Comparison of ENCODE assay signal across 17 cellular contexts in the genomic region with DNA sequence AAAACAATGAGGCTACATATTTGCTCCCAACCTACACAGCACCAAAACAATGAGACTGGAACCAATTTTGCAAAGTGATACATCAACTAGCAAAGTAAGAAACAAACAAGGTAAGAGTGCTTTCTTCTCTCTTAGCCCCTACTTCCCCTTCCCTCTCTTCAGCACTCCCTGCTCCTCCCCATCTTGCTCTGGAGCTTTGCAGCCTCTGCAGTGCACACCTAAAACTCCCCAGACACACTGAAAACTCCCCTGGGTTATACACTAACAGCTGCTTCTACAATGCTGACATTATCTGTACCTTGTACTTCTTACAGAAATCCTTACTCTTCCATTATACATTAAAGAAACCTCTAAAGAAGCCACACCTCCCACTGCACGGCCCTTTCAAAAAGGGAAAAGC.
DNase-seq lines count a peak whose midpoint lies in the region; ATAC-seq and TF ChIP-seq lines count a peak whose summit lies in the region.
"Had no signal": no experiment of that assay in that cellular context is flagged by ENCODE, and none has a peak within 500 bp of the region (broad histone marks: within the 10 kb centered on the region; RNA-seq: fewer than 3 reads in every experiment).

No MANE protein-coding gene starts in this region.

- H3K4me1 Mint-ChIP-seq in activated naive CD8-positive, alpha-beta T cell treated with anti-CD3 and anti-CD28 coated beads, Interleukin-2, amount 50 U/mL, for 24 hours, result peaks cover 57% of the 10 kb centered on the region

- H3K23ac ChIP-seq in IMR-90 (ENCODE audit: low read depth, low read length), result peak overlapping the region; percentile 89; the same call in 1 of the 2 replicates

- no peak overlapping the region for H3K56ac ChIP-seq in IMR-90 (ENCODE audit: extremely low read depth, insufficient read depth, low read length)

- H2AK5ac ChIP-seq in IMR-90 (ENCODE audit: low read depth, low read length), result no peak overlapping the region

- peaks cover 0 to 66% of the 10 kb centered on the region in 2 experiments; a peak in 2 of 4 replicates for H3K79me1 ChIP-seq in IMR-90 (ENCODE audit: low read depth in 1 of 2, low read length in 2 of 2)

- H4K20me1 ChIP-seq in BLaER1 treated with 17β-estradiol and CSF1 and Interleukin-3, amounts not matched to agents 10 nM and 100 nM, result peaks cover 0 to 99% (median 9%) of the 10 kb centered on the region in 11 experiments; a peak in 12 of 22 replicates
- peaks cover 77% of the 10 kb centered on the region for H4K20me1 ChIP-seq in IMR-90 (ENCODE audit: insufficient read depth, low read length)

- H3K27me3 ChIP-seq in BLaER1 treated with 17β-estradiol and CSF1 and Interleukin-3, amounts not matched to agents 10 nM and 100 nM, result no peaks in the 10 kb centered on the region
- H3K27me3 ChIP-seq in IMR-90 (ENCODE audit: control insufficient read depth, insufficient read depth, low read length) (no peaks in the 10 kb centered on the region), parathyroid adenoma (ENCODE audit: control insufficient read depth, insufficient read depth, low read length) (no peaks in the 10 kb centered on the region), ovary (no peaks in the 10 kb centered on the region)
- H3K27me3 ChIP-seq: BE2C, heart left ventricle, right atrium auricular region had no signal

- dilution Hi-C loops in IMR-90 (cut with HindIII; ENCODE audit: low sequenced_read_pairs, unreplicated experiment), result no loop called here

- intact Hi-C loops in IMR-90 (cut with micrococcal nuclease) (loop anchor here (10.0 kb wide), 2 partner anchors 185 to 295 kb away; no protein-coding TSS in a partner anchor), ovary (cut with DNase I) (loop anchor here in 3 of 4 donors (10.0 kb wide), 3 partner anchors 65 to 565 kb away; a partner anchor contains a TSS)

- peak overlapping the region; percentile 18 for H3K4me3 Mint-ChIP-seq in activated naive CD8-positive, alpha-beta T cell treated with anti-CD3 and anti-CD28 coated beads, Interleukin-2, amount 50 U/mL, for 24 hours
- H3K4me3 Mint-ChIP-seq: endodermal cell had no signal

- ATAC-seq in IMR-90 (ENCODE audit: low read depth) (no peak), omental fat pad (ENCODE audit: low FRiP score) (no peak)
- ATAC-seq in activated naive CD8-positive, alpha-beta T cell treated with anti-CD3 and anti-CD28 coated beads, Interleukin-2, amount 50 U/mL, for 24 hours, result peak; percentile 41
- ATAC-seq: heart left ventricle, left ventricle myocardium superior, mucosa of descending colon had no signal

- POLR2A ChIA-PET in IMR-90 (lab: Charles Lee; ENCODE audit: unreplicated experiment), result no interaction called here

- no peak overlapping the region for H2BK120ac ChIP-seq in IMR-90 (ENCODE audit: low read depth, low read length)

- peaks cover 8% of the 10 kb centered on the region for H3K36me3 Mint-ChIP-seq in activated naive CD8-positive, alpha-beta T cell treated with anti-CD3 and anti-CD28 coated beads, Interleukin-2, amount 50 U/mL, for 24 hours (ENCODE audit: low read depth)

- CTCF ChIA-PET in IMR-90 (lab: Yijun Ruan, JAX), result no interaction called here

- no TSS peak for BruUV-seq in IMR-90 (replicated peaks; lab: Mats Ljungman, UMichigan)

- H3K9ac ChIP-seq in BLaER1 treated with 17β-estradiol and CSF1 and Interleukin-3, amounts not matched to agents 10 nM and 100 nM, result no peak overlapping the region
- H3K9ac ChIP-seq in IMR-90 (ENCODE audit: low read depth, low read length) (no peak overlapping the region), parathyroid adenoma (peak overlapping the region; percentile 13)

- no CpG with 5 or more reads among the region's 1 CpG for WGBS in IMR-90 (ENCODE audit: extremely low coverage in 2 of 2, insufficient read length in 1 of 2), 2 experiments
- WGBS in ovary, 3 donors, result 82 to 92% (median 89%) methylated on average over 1 of the region's 1 CpG

- H3K9me3 ChIP-seq in BLaER1 treated with 17β-estradiol and CSF1 and Interleukin-3, amounts not matched to agents 10 nM and 100 nM (replicated peaks in 1 of 11), result peaks cover 0 to 8% (median 0%) of the 10 kb centered on the region in 11 experiments; a peak in 5 of 22 replicates
- no peaks in the 10 kb centered on the region for H3K9me3 ChIP-seq in IMR-90 (ENCODE audit: control insufficient read depth, insufficient read depth, low read length)
- no peaks in the 10 kb centered on the region for H3K9me3 ChIP-seq in parathyroid adenoma (ENCODE audit: control insufficient read depth, low read length)
- H3K9me3 ChIP-seq in ovary, result no peaks in the 10 kb centered on the region
- H3K9me3 ChIP-seq: BE2C, heart left ventricle, mucosa of descending colon, right atrium auricular region had no signal

- H2AFZ ChIP-seq in IMR-90 (replicated peaks; ENCODE audit: low read length, poor library complexity) (no peak overlapping the region), parathyroid adenoma (no peak overlapping the region)

- no peak overlapping the region for H3K4me3 ChIP-seq in BLaER1 treated with 17β-estradiol and CSF1 and Interleukin-3, amounts not matched to agents 10 nM and 100 nM
- no peak overlapping the region for H3K4me3 ChIP-seq in IMR-90 (ENCODE audit: insufficient read depth, low read depth, low read length)
- no peak overlapping the region for H3K4me3 ChIP-seq in parathyroid adenoma (ENCODE audit: low read depth, low read length)
- H3K4me3 ChIP-seq in ovary, result no peak overlapping the region
- H3K4me3 ChIP-seq: heart left ventricle, mucosa of descending colon, right atrium auricular region had no signal

- no peak overlapping the region; a peak in 1 of 4 replicates for H4K8ac ChIP-seq in IMR-90 (ENCODE audit: low read depth in 2 of 2, low read length in 2 of 2)

- H3K27ac ChIP-seq in BLaER1 treated with 17β-estradiol and CSF1 and Interleukin-3, amounts not matched to agents 10 nM and 100 nM, result no peak overlapping the region
- H3K27ac ChIP-seq in IMR-90 (ENCODE audit: insufficient read depth, low read length), result peak overlapping the region; percentile 23; the same call in 1 of the 2 replicates
- H3K27ac ChIP-seq in parathyroid adenoma, result peak overlapping the region; percentile 69
- H3K27ac ChIP-seq in ovary, result no peak overlapping the region
- H3K27ac ChIP-seq: heart left ventricle, right atrium auricular region had no signal

- no peaks in the 10 kb centered on the region for H3K9me3 Mint-ChIP-seq in activated naive CD8-positive, alpha-beta T cell treated with anti-CD3 and anti-CD28 coated beads, Interleukin-2, amount 50 U/mL, for 24 hours
- H3K9me3 Mint-ChIP-seq: endodermal cell had no signal

- no peak overlapping the region for H4K5ac ChIP-seq in IMR-90 (ENCODE audit: low read depth, low read length)

- no peak overlapping the region for H2BK20ac ChIP-seq in IMR-90 (ENCODE audit: low read depth, low read length)

- H3K27me3 Mint-ChIP-seq in activated naive CD8-positive, alpha-beta T cell treated with anti-CD3 and anti-CD28 coated beads, Interleukin-2, amount 50 U/mL, for 24 hours, result no peaks in the 10 kb centered on the region

- H3K4me1 ChIP-seq in BLaER1 treated with 17β-estradiol and CSF1 and Interleukin-3, amounts not matched to agents 10 nM and 100 nM, result peaks cover 43 to 80% (median 69%) of the 10 kb centered on the region in 10 experiments
- H3K4me1 ChIP-seq in IMR-90 (ENCODE audit: control insufficient read depth, insufficient read depth, low read length), result peaks cover 32% of the 10 kb centered on the region
- H3K4me1 ChIP-seq in parathyroid adenoma, result peaks cover 72% of the 10 kb centered on the region
- peaks cover 12% of the 10 kb centered on the region for H3K4me1 ChIP-seq in ovary (ENCODE audit: insufficient read depth)
- H3K4me1 ChIP-seq: BE2C had no signal

- H3K4ac ChIP-seq in IMR-90 (ENCODE audit: low read depth, low read length), result no peak overlapping the region

- no peak overlapping the region; the same call in 1 of the 2 replicates for H3K18ac ChIP-seq in IMR-90 (ENCODE audit: low read depth, low read length)

- peak overlapping the region; percentile 16 to 75 (median 44); a peak in 19 of 22 replicates for H3K4me2 ChIP-seq in BLaER1 treated with 17β-estradiol and CSF1 and Interleukin-3, amounts not matched to agents 10 nM and 100 nM
- H3K4me2 ChIP-seq in IMR-90 (ENCODE audit: low read depth, low read length) (peak overlapping the region; percentile 28), parathyroid adenoma (ENCODE audit: low read length) (no peak overlapping the region)

- no peak for TF ChIP-seq CTCF in IMR-90 (conservative IDR thresholded peaks at IDR 0.05; ENCODE audit: low read depth, low read length)
- TF ChIP-seq CTCF in parathyroid adenoma (IDR thresholded peaks at IDR 0.05), result no peak
- TF ChIP-seq CTCF in ovary (IDR thresholded peaks at IDR 0.05), result no peak
- no peak for TF ChIP-seq CTCF in omental fat pad (IDR thresholded peaks at IDR 0.05)

- no peak overlapping the region for H2BK15ac ChIP-seq in IMR-90 (ENCODE audit: low read depth, low read length)

- in situ Hi-C loops in IMR-90 (cut with MboI; ENCODE audit: low sequenced_read_pairs), result no loop called here

- H3K36me3 ChIP-seq in BLaER1 treated with 17β-estradiol and CSF1 and Interleukin-3, amounts not matched to agents 10 nM and 100 nM, result peaks cover 0 to 6% (median 0%) of the 10 kb centered on the region in 11 experiments; a peak in 2 of 22 replicates
- H3K36me3 ChIP-seq in IMR-90 (ENCODE audit: control insufficient read depth, insufficient read depth, low read length) (peaks cover 4% of the 10 kb centered on the region; the same call in 1 of the 2 replicates), parathyroid adenoma (ENCODE audit: control insufficient read depth, insufficient read depth, low read length) (no peaks in the 10 kb centered on the region), ovary (no peaks in the 10 kb centered on the region)
- H3K36me3 ChIP-seq: BE2C, right atrium auricular region had no signal

- peaks cover 19% of the 10 kb centered on the region for H3K9me1 ChIP-seq in IMR-90 (ENCODE audit: insufficient read depth, low read length)

- H2BK5ac ChIP-seq in IMR-90 (ENCODE audit: low read depth, low read length, poor library complexity, severe bottlenecking), result no peak overlapping the region

- H2AK9ac ChIP-seq in IMR-90 (replicated peaks; ENCODE audit: low read depth, low read length, poor library complexity), result no peak overlapping the region

- H3K79me2 ChIP-seq in parathyroid adenoma, result peaks cover 84% of the 10 kb centered on the region

- H3K27ac Mint-ChIP-seq in activated naive CD8-positive, alpha-beta T cell treated with anti-CD3 and anti-CD28 coated beads, Interleukin-2, amount 50 U/mL, for 24 hours, result no peak overlapping the region
- H3K27ac Mint-ChIP-seq: endodermal cell had no signal

- H4K91ac ChIP-seq in IMR-90 (ENCODE audit: insufficient read depth, low read depth, low read length), result no peak overlapping the region

- TF ChIP-seq RAD21 in IMR-90 (IDR thresholded peaks at IDR 0.05; ENCODE audit: low read length), result no peak

- H3K14ac ChIP-seq in IMR-90 (replicated peaks; ENCODE audit: low read depth, low read length), result peak overlapping the region; percentile 63; the same call in 1 of the 2 replicates

- TF ChIP-seq POLR2A in IMR-90 (IDR thresholded peaks at IDR 0.05; ENCODE audit: low read depth, low read length), result no peak
- no peak for TF ChIP-seq POLR2A in ovary (IDR thresholded peaks at IDR 0.05)

- TF ChIP-seq EP300 in ovary (IDR thresholded peaks at IDR 0.05), result no peak

- DNase-seq in IMR-90, result no peak
- no peak for DNase-seq in activated naive CD8-positive, alpha-beta T cell treated with anti-CD3 and anti-CD28 coated beads, Interleukin-2, amount 50 U/mL, for 24 hours
- no peak for DNase-seq in ovary
- DNase-seq in omental fat pad (ENCODE audit: low spot score), result no peak
- DNase-seq in D341Med (ENCODE audit: low spot score), result no peak
- DNase-seq: activated CD4-positive, alpha-beta T cell treated with anti-CD3 and anti-CD28 coated beads for 1 hour; activated gamma-delta T cell treated with Interleukin-2 at 50 U/mL for 16 hours; BE2C; endodermal cell; heart left ventricle; left ventricle myocardium superior; mucosa of descending colon; NCI-H1417; T1000 had no signal

Comparison
In these comparisons a context has a peak if more than half of its experiments do, and no peak if none do; other contexts are left out.
1. H3K27ac ChIP-seq: peak in IMR-90 (single experiment) and parathyroid adenoma (single experiment); none in BLaER1 treated with 17β-estradiol and CSF1 and Interleukin-3, amounts not matched to agents 10 nM and 100 nM (0 of 11) and ovary (0 of 2).